31 cellular contexts compared by ENCODE assay signal in genomic region chr12:1565172-1565571, GRCh38.
"Had no signal": no experiment of that assay in that cellular context is flagged by ENCODE, and none has a peak within 500 bp of the region (broad histone marks: within the 10 kb centered on the region; RNA-seq: fewer than 3 reads in every experiment).

No MANE protein-coding gene starts in this region.

- H3K4me1 ChIP-seq: psoas muscle, right lobe of liver, sigmoid colon, thyroid gland, vagina had no signal

- FAIRE-seq: small intestine, urothelium cell line had no signal

- H3K9ac ChIP-seq: parathyroid adenoma had no signal

- DNase-seq: naive thymus-derived CD8-positive, alpha-beta T cell; nephron progenitor cell; nucleus accumbens; ovary; posterior cingulate gyrus; psoas muscle; right cardiac atrium; right lobe of liver; sigmoid colon; small intestine; stimulated activated CD4-positive, alpha-beta T cell treated with anti-CD3 and anti-CD28 coated beads, Interleukin-15, amount 100 ng/mL, for 24 hours; stimulated activated CD4-positive, alpha-beta T cell treated with anti-CD3 and anti-CD28 coated beads, Interleukin-2, amount 100 ng/mL, for 24 hours; stimulated activated CD4-positive, alpha-beta T cell treated with anti-CD3 and anti-CD28 coated beads, Interleukin-2, amount 100 ng/mL, for 48 hours; stimulated activated CD4-positive, alpha-beta T cell treated with anti-CD3 and anti-CD28 coated beads, Interleukin-4, amount 100 ng/mL, for 24 hours; stimulated activated naive B cell treated with anti-CD40 and anti-IgM and Interleukin-4, amounts not matched to agents 10 μg/mL and 1 μg/mL and 100 μg/mL, for 72 hours; stimulated activated naive CD4-positive, alpha-beta T cell treated with Interleukin-2 at 50 U/mL for 16 hours; stomach; thyroid gland; trophoblast cell; upper lobe of left lung had no signal

- H3K9me3 ChIP-seq: neutrophil, ovary, psoas muscle, right lobe of liver, sigmoid colon, stomach, thoracic aorta, thyroid gland, tibial nerve, upper lobe of left lung, vagina had no signal

- H3K4me1 Mint-ChIP-seq: stimulated activated effector memory CD8-positive, alpha-beta T cell treated with anti-CD3 and anti-CD28 coated beads, Interleukin-12 subunit alpha, Interleukin-12 subunit beta, amount 100 ng/mL, for 72 hours had no signal

- H3K27ac ChIP-seq: neutrophil, ovary, parathyroid adenoma, psoas muscle, right lobe of liver, sigmoid colon, stomach, thoracic aorta, thyroid gland, tibial nerve, upper lobe of left lung, vagina had no signal

- H3K9me3 Mint-ChIP-seq: naive thymus-derived CD8-positive, alpha-beta T cell; natural killer cell treated with Interleukin-12 subunit alpha and Interleukin-12 subunit beta and Interleukin-15 and Interleukin-18, amount 100 ng/mL, for 72 hours; nephron progenitor cell; neural crest cell; stimulated activated effector memory CD8-positive, alpha-beta T cell treated with anti-CD3 and anti-CD28 coated beads, Interleukin-12 subunit alpha, Interleukin-12 subunit beta, amount 100 ng/mL, for 72 hours; stimulated activated naive B cell treated with anti-CD40 and anti-IgM and Interleukin-4, amounts not matched to agents 10 μg/mL and 1 μg/mL and 100 μg/mL, for 72 hours; stimulated activated naive CD8-positive, alpha-beta T cell treated with anti-CD3 and anti-CD28 coated beads, Interleukin-15, Interleukin-2, amounts not matched to agents 100 ng/mL and 50 ng/mL, for 24 hours had no signal

- H3K36me3 Mint-ChIP-seq: natural killer cell treated with Interleukin-12 subunit alpha and Interleukin-12 subunit beta and Interleukin-15 and Interleukin-18, amount 100 ng/mL, for 72 hours; stimulated activated effector memory CD8-positive, alpha-beta T cell treated with anti-CD3 and anti-CD28 coated beads, Interleukin-12 subunit alpha, Interleukin-12 subunit beta, amount 100 ng/mL, for 72 hours had no signal

- ATAC-seq: naive thymus-derived CD8-positive, alpha-beta T cell; natural killer cell treated with Interleukin-12 subunit alpha and Interleukin-12 subunit beta and Interleukin-15 and Interleukin-18, amount 100 ng/mL, for 72 hours; psoas muscle; right cardiac atrium; right lobe of liver; stimulated activated effector memory CD8-positive, alpha-beta T cell treated with anti-CD3 and anti-CD28 coated beads, Interleukin-12 subunit alpha, Interleukin-12 subunit beta, amount 100 ng/mL, for 72 hours; stimulated activated naive B cell treated with anti-CD40 and anti-IgM and Interleukin-4, amounts not matched to agents 10 μg/mL and 1 μg/mL and 100 μg/mL, for 72 hours had no signal

- H3K4me3 Mint-ChIP-seq: naive thymus-derived CD8-positive, alpha-beta T cell; natural killer cell treated with Interleukin-12 subunit alpha and Interleukin-12 subunit beta and Interleukin-15 and Interleukin-18, amount 100 ng/mL, for 72 hours; nephron progenitor cell; neural crest cell; stimulated activated effector memory CD8-positive, alpha-beta T cell treated with anti-CD3 and anti-CD28 coated beads, Interleukin-12 subunit alpha, Interleukin-12 subunit beta, amount 100 ng/mL, for 72 hours; stimulated activated naive B cell treated with anti-CD40 and anti-IgM and Interleukin-4, amounts not matched to agents 10 μg/mL and 1 μg/mL and 100 μg/mL, for 72 hours; stimulated activated naive CD8-positive, alpha-beta T cell treated with anti-CD3 and anti-CD28 coated beads, Interleukin-15, Interleukin-2, amounts not matched to agents 100 ng/mL and 50 ng/mL, for 24 hours had no signal

- H3K27me3 ChIP-seq: ovary, right lobe of liver, sigmoid colon, stomach, thyroid gland, tibial nerve, upper lobe of left lung, vagina had no signal

- H3K36me3 ChIP-seq: neutrophil, ovary, right lobe of liver, sigmoid colon, thoracic aorta, thyroid gland, upper lobe of left lung, vagina had no signal

- H3K27ac Mint-ChIP-seq: naive thymus-derived CD8-positive, alpha-beta T cell; natural killer cell treated with Interleukin-12 subunit alpha and Interleukin-12 subunit beta and Interleukin-15 and Interleukin-18, amount 100 ng/mL, for 72 hours; nephron progenitor cell; progenitor cell of endocrine pancreas; stimulated activated effector memory CD8-positive, alpha-beta T cell treated with anti-CD3 and anti-CD28 coated beads, Interleukin-12 subunit alpha, Interleukin-12 subunit beta, amount 100 ng/mL, for 72 hours; stimulated activated naive B cell treated with anti-CD40 and anti-IgM and Interleukin-4, amounts not matched to agents 10 μg/mL and 1 μg/mL and 100 μg/mL, for 72 hours; stimulated activated naive CD8-positive, alpha-beta T cell treated with anti-CD3 and anti-CD28 coated beads, Interleukin-15, Interleukin-2, amounts not matched to agents 100 ng/mL and 50 ng/mL, for 24 hours had no signal

- H2AFZ ChIP-seq: parathyroid adenoma had no signal

- H3K4me3 ChIP-seq: ovary, psoas muscle, right lobe of liver, sigmoid colon, stomach, thoracic aorta, thyroid gland, tibial nerve, upper lobe of left lung, vagina had no signal
